Comparison of ENCODE assay signal across 2 cellular contexts in the genomic region with DNA sequence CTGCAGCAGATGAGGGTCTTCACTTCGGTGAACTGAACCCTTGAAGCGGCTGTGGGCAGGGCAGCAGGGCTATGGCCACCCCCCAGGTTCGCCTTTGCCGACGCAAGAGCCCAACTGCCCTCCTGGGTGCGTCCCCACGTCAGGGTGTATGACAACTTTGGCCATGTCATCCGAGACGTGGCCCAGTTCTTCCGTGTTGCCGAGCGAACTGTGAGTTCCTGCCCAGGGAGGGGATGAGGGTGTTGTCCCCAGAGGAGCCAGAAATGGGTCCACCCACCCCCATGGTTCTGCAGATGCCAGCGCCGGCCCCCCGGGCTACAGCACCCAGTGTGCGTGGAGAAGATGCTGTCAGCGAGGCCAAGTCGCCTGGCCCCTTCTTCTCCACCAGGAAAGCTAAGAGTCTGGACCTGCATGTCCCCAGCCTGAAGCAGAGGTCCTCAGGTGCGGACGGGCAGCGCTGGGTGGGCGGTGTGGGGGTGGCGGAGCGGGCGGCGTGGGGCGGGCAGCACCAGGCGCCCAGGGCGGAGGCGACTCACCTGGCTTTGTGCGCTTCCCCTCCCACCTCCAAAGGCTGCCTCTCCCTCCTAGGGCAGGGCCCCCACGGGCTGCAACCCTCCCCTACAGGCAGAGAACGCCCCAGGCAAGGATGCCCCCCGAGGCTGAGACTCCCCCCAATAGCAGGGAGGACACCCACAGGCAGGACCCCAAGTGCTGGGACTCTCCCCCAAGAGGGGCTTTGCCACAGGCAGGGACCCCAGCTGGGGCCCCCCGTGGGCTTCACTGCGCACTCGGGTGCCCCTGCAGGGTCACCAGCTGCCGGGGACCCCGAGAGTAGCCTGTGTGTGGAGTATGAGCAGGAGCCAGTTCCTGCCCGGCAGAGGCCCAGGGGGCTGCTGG.
TF ChIP-seq lines count a peak whose summit lies in the region.

No MANE protein-coding gene starts in this region.

TF ChIP-seq in HEK293, 187 proteins besides CTCF, POLR2A, EP300 and RAD21:
- TF ChIP-seq ZIC2 (tag by site-specific recombination; IDR thresholded peaks at IDR 0.05), result peak; percentile 10; the same call in 1 of the 2 replicates
- TF ChIP-seq, protein P1, sequence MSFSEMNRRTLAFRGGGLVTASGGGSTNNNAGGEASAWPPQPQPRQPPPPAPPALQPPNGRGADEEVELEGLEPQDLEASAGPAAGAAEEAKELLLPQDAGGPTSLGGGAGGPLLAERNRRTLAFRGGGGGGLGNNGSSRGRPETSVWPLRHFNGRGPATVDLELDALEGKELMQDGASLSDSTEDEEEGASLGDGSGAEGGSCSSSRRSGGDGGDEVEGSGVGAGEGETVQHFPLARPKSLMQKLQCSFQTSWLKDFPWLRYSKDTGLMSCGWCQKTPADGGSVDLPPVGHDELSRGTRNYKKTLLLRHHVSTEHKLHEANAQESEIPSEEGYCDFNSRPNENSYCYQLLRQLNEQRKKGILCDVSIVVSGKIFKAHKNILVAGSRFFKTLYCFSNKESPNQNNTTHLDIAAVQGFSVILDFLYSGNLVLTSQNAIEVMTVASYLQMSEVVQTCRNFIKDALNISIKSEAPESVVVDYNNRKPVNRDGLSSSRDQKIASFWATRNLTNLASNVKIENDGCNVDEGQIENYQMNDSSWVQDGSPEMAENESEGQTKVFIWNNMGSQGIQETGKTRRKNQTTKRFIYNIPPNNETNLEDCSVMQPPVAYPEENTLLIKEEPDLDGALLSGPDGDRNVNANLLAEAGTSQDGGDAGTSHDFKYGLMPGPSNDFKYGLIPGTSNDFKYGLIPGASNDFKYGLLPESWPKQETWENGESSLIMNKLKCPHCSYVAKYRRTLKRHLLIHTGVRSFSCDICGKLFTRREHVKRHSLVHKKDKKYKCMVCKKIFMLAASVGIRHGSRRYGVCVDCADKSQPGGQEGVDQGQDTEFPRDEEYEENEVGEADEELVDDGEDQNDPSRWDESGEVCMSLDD (tag by site-specific recombination; IDR thresholded peaks at IDR 0.05), result 0 out of 2 replicates have a peak, but pooled peaks have one; percentile 38
- TF ChIP-seq ZNF121 (tag by site-specific recombination; IDR thresholded peaks at IDR 0.05), result no peak
- 0 out of 2 replicates have a peak, but pooled peaks have one; percentile 2 for TF ChIP-seq KLF10 (tag by site-specific recombination; IDR thresholded peaks at IDR 0.05)
TF ChIP-seq in HEK293: peak in this region for 3.

TF ChIP-seq in SK-N-SH, 30 proteins besides CTCF, POLR2A, EP300 and RAD21:
- TF ChIP-seq RCOR1 (IDR thresholded peaks at IDR 0.05; ENCODE audit: low read length) (no peak), MEF2A (IDR thresholded peaks at IDR 0.05; ENCODE audit: borderline replicate concordance, low read depth) (no peak), MXI1 (IDR thresholded peaks at IDR 0.05; ENCODE audit: low read depth, low read length) (no peak), NRF1 (IDR thresholded peaks at IDR 0.05; ENCODE audit: low read depth, low read length) (no peak), POLR2AphosphoS5 (IDR thresholded peaks at IDR 0.05; ENCODE audit: low read depth, low read length) (no peak)
- TF ChIP-seq, protein P2, sequence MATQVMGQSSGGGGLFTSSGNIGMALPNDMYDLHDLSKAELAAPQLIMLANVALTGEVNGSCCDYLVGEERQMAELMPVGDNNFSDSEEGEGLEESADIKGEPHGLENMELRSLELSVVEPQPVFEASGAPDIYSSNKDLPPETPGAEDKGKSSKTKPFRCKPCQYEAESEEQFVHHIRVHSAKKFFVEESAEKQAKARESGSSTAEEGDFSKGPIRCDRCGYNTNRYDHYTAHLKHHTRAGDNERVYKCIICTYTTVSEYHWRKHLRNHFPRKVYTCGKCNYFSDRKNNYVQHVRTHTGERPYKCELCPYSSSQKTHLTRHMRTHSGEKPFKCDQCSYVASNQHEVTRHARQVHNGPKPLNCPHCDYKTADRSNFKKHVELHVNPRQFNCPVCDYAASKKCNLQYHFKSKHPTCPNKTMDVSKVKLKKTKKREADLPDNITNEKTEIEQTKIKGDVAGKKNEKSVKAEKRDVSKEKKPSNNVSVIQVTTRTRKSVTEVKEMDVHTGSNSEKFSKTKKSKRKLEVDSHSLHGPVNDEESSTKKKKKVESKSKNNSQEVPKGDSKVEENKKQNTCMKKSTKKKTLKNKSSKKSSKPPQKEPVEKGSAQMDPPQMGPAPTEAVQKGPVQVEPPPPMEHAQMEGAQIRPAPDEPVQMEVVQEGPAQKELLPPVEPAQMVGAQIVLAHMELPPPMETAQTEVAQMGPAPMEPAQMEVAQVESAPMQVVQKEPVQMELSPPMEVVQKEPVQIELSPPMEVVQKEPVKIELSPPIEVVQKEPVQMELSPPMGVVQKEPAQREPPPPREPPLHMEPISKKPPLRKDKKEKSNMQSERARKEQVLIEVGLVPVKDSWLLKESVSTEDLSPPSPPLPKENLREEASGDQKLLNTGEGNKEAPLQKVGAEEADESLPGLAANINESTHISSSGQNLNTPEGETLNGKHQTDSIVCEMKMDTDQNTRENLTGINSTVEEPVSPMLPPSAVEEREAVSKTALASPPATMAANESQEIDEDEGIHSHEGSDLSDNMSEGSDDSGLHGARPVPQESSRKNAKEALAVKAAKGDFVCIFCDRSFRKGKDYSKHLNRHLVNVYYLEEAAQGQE (IDR thresholded peaks at IDR 0.05; ENCODE audit: low read depth, low read length), result no peak
- TF ChIP-seq, protein P3, sequence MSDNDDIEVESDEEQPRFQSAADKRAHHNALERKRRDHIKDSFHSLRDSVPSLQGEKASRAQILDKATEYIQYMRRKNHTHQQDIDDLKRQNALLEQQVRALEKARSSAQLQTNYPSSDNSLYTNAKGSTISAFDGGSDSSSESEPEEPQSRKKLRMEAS (IDR thresholded peaks at IDR 0.05; ENCODE audit: low read depth), result no peak
